Comparison of ENCODE assay signal across 22 cellular contexts in the genomic region with DNA sequence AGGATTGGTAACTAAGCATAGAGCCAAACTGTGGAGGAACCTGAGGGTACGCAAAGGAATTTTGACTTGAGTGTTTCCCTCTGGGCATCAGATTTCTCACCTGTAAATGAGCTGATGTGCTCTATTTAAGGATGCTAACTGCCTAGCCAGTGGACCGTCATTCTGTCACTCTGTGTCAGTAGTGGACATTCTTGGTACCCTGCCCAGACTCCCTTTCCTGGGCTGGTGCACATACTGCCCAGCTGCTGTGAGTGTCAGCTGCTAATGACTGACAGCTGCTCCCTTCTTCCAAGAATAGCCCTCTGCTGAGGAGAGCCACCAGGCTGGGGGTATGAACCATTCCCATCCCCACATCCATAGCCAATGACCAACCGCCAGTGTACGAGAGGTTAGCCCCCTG.
"Had no signal": no experiment of that assay in that cellular context is flagged by ENCODE, and none has a peak within 500 bp of the region (broad histone marks: within the 10 kb centered on the region; RNA-seq: fewer than 3 reads in every experiment).

No MANE protein-coding gene starts in this region.

- H3K4me1 ChIP-seq: esophagus squamous epithelium, lower lobe of right lung, parathyroid adenoma, prostate gland, sigmoid colon had no signal

- DNase-seq: cerebellar nuclear complex; esophagus squamous epithelium; foreskin fibroblast; head of caudate nucleus; hypothalamus; kidney glomerular epithelial cell; lower lobe of right lung; midbrain; naive thymus-derived CD4-positive, alpha-beta T cell; nephron progenitor cell; retina; sigmoid colon; small intestine; stimulated activated CD4-positive, alpha-beta T cell treated with anti-CD3 and anti-CD28 coated beads, Interleukin-12 subunit alpha, Interleukin-12 subunit beta, amount 100 ng/mL, for 4 hours; stimulated activated CD4-positive, alpha-beta T cell treated with anti-CD3 and anti-CD28 coated beads, Interleukin-2, amount 100 ng/mL, for 48 hours; stimulated activated naive CD4-positive, alpha-beta T cell treated with Interleukin-2 at 50 U/mL for 16 hours; trophoblast cell had no signal

- H3K27me3 ChIP-seq: esophagus squamous epithelium, sigmoid colon had no signal

- H2AFZ ChIP-seq: parathyroid adenoma had no signal

- H3K9ac ChIP-seq: parathyroid adenoma had no signal

- FAIRE-seq: colon, islet of Langerhans, small intestine had no signal

- H3K4me3 ChIP-seq: esophagus squamous epithelium, lower lobe of right lung, prostate gland, sigmoid colon had no signal

- H3K79me2 ChIP-seq: parathyroid adenoma had no signal

- H3K27ac ChIP-seq: esophagus squamous epithelium, lower lobe of right lung, parathyroid adenoma, prostate gland, sigmoid colon had no signal

- H3K36me3 ChIP-seq: esophagus squamous epithelium, lower lobe of right lung, prostate gland, sigmoid colon had no signal

- H3K9me3 ChIP-seq: esophagus squamous epithelium, lower lobe of right lung, prostate gland, sigmoid colon had no signal

- ATAC-seq: left lobe of liver; lower lobe of right lung; naive thymus-derived CD4-positive, alpha-beta T cell had no signal
